8 cellular contexts compared by ENCODE assay signal in the genomic region with DNA sequence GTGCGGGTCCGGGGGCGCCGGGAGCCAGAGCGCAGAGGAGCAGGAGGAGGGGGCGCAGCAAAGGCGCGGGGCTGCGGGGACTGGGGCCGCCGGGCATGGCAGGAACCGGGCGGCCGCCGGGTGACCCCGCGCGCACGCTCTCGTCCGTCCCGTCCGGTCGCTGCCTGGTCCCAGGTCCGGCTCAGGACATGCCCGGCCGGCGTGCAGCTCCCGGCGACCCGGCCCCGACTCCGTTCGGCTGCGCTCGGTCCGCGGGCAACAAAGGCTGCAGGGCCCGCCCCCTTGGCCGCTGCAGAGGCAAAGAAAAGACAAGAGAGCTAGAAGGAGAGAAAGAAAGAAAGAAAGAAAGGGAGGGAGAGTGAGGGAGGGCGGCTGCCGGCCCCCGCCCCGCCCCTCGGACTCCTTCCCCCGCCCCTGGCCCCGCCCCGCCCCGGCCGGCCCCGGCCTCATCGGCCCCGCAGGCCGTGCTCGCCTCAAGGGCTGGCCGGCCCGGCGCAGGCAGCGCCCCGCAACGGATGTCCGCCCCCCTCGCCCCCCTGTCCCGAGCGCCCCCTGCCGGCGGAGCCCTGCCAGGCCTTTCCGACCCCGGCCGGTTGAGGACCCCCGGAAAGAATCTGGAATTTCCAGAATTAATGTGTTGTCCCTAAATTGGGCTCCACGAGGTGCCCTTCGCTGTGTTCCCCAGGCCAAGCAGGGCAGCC. TPM values are rescaled to one million over a fixed set of nuclear protein-coding genes. Genes with fewer than 3 reads are reported as not detected.
DNase-seq lines count a peak whose midpoint lies in the region; ATAC-seq and TF ChIP-seq lines count a peak whose summit lies in the region.

A gene with protein sequence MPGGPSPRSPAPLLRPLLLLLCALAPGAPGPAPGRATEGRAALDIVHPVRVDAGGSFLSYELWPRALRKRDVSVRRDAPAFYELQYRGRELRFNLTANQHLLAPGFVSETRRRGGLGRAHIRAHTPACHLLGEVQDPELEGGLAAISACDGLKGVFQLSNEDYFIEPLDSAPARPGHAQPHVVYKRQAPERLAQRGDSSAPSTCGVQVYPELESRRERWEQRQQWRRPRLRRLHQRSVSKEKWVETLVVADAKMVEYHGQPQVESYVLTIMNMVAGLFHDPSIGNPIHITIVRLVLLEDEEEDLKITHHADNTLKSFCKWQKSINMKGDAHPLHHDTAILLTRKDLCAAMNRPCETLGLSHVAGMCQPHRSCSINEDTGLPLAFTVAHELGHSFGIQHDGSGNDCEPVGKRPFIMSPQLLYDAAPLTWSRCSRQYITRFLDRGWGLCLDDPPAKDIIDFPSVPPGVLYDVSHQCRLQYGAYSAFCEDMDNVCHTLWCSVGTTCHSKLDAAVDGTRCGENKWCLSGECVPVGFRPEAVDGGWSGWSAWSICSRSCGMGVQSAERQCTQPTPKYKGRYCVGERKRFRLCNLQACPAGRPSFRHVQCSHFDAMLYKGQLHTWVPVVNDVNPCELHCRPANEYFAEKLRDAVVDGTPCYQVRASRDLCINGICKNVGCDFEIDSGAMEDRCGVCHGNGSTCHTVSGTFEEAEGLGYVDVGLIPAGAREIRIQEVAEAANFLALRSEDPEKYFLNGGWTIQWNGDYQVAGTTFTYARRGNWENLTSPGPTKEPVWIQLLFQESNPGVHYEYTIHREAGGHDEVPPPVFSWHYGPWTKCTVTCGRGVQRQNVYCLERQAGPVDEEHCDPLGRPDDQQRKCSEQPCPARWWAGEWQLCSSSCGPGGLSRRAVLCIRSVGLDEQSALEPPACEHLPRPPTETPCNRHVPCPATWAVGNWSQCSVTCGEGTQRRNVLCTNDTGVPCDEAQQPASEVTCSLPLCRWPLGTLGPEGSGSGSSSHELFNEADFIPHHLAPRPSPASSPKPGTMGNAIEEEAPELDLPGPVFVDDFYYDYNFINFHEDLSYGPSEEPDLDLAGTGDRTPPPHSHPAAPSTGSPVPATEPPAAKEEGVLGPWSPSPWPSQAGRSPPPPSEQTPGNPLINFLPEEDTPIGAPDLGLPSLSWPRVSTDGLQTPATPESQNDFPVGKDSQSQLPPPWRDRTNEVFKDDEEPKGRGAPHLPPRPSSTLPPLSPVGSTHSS (N-terminal part only) (minus strand): TSS at position 341 of the 701 bp plus-strand sequence. CDS start 244 bp downstream, at position 97.

- H3K4me1 ChIP-seq in BE2C (no peaks in the 10 kb centered on the region; the same call in 1 of the 2 replicates), KMS-11 (ENCODE audit: low read depth, poor library complexity, severe bottlenecking) (peaks cover 3% of the 10 kb centered on the region)

- no peaks in the 10 kb centered on the region for H4K20me1 ChIP-seq in KMS-11 (ENCODE audit: insufficient read depth)

- peak within 1 kb of the TSS; percentile 73 for H3K4me2 ChIP-seq in KMS-11

- H3K27me3 ChIP-seq in BE2C (no peaks in the 10 kb centered on the region), KMS-11 (ENCODE audit: insufficient read depth, low read depth) (peaks cover 5% of the 10 kb centered on the region; the same call in 1 of the 2 replicates)

- TF ChIP-seq CTCF in BE2C (IDR thresholded peaks at IDR 0.05; ENCODE audit: low read depth, low read length), result peak; percentile 69
- peak; percentile 76 for TF ChIP-seq CTCF in KMS-11 (conservative IDR thresholded peaks at IDR 0.05; ENCODE audit: low read depth, low read length)
- TF ChIP-seq CTCF in choroid plexus epithelial cell (conservative IDR thresholded peaks at IDR 0.05; ENCODE audit: low read depth, low read length), result peak; percentile 64

- H3K36me3 ChIP-seq in BE2C, result no peaks in the 10 kb centered on the region
- no peaks in the 10 kb centered on the region for H3K36me3 ChIP-seq in KMS-11 (ENCODE audit: insufficient read depth)

- H3K9me3 ChIP-seq in BE2C, result no peaks in the 10 kb centered on the region

- peak; percentile 93 for DNase-seq in BE2C
- DNase-seq in activated CD4-positive, CD25-positive, alpha-beta regulatory T cell treated with anti-CD3 and anti-CD28 coated beads, Interleukin-2, amount 50 U/mL, for 16 hours (ENCODE audit: low read depth, low spot score), result peak; percentile 16
- DNase-seq in choroid plexus epithelial cell (ENCODE audit: low read depth), result peak; percentile 76
- DNase-seq in kidney glomerular epithelial cell (lab: John Stamatoyannopoulos, UW), result peak; percentile 47
- DNase-seq in stimulated activated CD4-positive, alpha-beta T cell treated with anti-CD3 and anti-CD28 coated beads, Interleukin-12 subunit alpha, Interleukin-12 subunit beta, amount 100 ng/mL, for 48 hours (ENCODE audit: low read depth in 2 of 3, low spot score in 1 of 3), result peak in 2 of 3 donors; percentile 20 to 49
- no peak for DNase-seq in DMS153 treated with DMSO at 0.1 percent for 48 hours (lab: John Stamatoyannopoulos, UW; ENCODE audit: unreplicated experiment)

- peak; percentile 74 for ATAC-seq in GM19351 (IDR thresholded peaks at IDR 0.05; ENCODE audit: unreplicated experiment)

- no peak within 1 kb of the TSS for H3K27ac ChIP-seq in KMS-11

- H3K79me2 ChIP-seq in KMS-11 (ENCODE audit: insufficient read depth, low read depth), result no peaks in the 10 kb centered on the region

- no peak within 1 kb of the TSS for H3K9ac ChIP-seq in KMS-11

- peak within 1 kb of the TSS; percentile 89 for H2AFZ ChIP-seq in KMS-11 (ENCODE audit: low read depth)

- H3K4me3 ChIP-seq in BE2C (ENCODE audit: low read depth, low read length) (peak within 1 kb of the TSS; percentile 90), KMS-11 (IDR thresholded peaks at IDR 0.05; ENCODE audit: insufficient read depth, low read depth, low read length) (no peak within 1 kb of the TSS), choroid plexus epithelial cell (ENCODE audit: low read depth, low read length) (peak within 1 kb of the TSS; percentile 65)

RNA-seq across cellular contexts. Expression of the gene that starts here (rescaled TPM):
- 25.4 TPM for polyA plus RNA-seq in BE2C (2012; ENCODE audit: insufficient read depth, insufficient read length, low read depth)
